10 cellular contexts compared by ENCODE assay signal in the genomic region with DNA sequence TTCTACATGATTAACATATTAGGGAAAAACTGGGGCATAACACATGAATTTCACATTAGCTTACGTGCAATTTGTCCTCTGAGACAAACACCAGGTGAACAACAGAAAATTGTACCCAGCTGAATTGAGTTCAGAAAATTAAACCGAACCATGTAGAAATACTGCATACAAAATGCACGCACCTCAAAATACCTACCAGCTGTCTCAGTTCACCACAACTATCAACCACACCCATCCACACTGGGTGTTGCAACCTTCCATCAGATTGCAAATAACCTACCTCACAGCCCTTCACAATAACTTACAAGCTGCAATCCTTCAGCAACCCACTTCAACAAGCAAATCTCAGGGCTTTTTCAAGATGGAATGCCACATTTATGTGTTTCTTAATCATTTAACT. TPM values are rescaled to one million over a fixed set of nuclear protein-coding genes. Genes with fewer than 3 reads are reported as not detected.
DNase-seq lines count a peak whose midpoint lies in the region; ATAC-seq, FAIRE-seq and TF ChIP-seq lines count a peak whose summit lies in the region.
"Had no signal": no experiment of that assay in that cellular context is flagged by ENCODE, and none has a peak within 500 bp of the region (broad histone marks: within the 10 kb centered on the region; RNA-seq: fewer than 3 reads in every experiment).

No MANE protein-coding gene starts in this region.

- peak overlapping the region; percentile 63 for H3K4me3 Mint-ChIP-seq in activated T-helper 1 cell treated with anti-CD3 and anti-CD28 coated beads, Interleukin-12 subunit alpha, Interleukin-12 subunit beta, Interleukin-2, Interleukin-4 antibody, amounts not matched to agents 30 ng/mL and 10 ng/mL and 1 ng/mL, durations not matched to agents 14 hours and 24 hours and 36 hours
- no peak overlapping the region for H3K4me3 Mint-ChIP-seq in GM23338

- DNase-seq in CD1c-positive myeloid dendritic cell (ENCODE audit: extremely low spot score) (peak; percentile 32), NCI-H460 (ENCODE audit: extremely low read depth, low read depth) (peak; percentile 42), HepG2 (ENCODE audit: low spot score) (no peak), globus pallidus (ENCODE audit: low spot score) (no peak), GM23338 (ENCODE audit: low spot score) (no peak), omental fat pad (ENCODE audit: low spot score) (no peak)
- DNase-seq in activated T-helper 1 cell treated with anti-CD3 and anti-CD28 coated beads, Interleukin-12 subunit alpha, Interleukin-12 subunit beta, Interleukin-2, Interleukin-4 antibody, amounts not matched to agents 30 ng/mL and 10 ng/mL and 1 ng/mL, durations not matched to agents 14 hours and 24 hours and 36 hours (ENCODE audit: low spot score) = peak; percentile 56
- DNase-seq: NCI-H1436 treated with DMSO at 0.1 percent for 48 hours had no signal

- intact Hi-C loops in activated T-helper 1 cell treated with anti-CD3 and anti-CD28 coated beads, Interleukin-12 subunit alpha, Interleukin-12 subunit beta, Interleukin-2, Interleukin-4 antibody, amounts not matched to agents 30 ng/mL and 10 ng/mL and 1 ng/mL, durations not matched to agents 14 hours and 24 hours and 36 hours (cut with micrococcal nuclease) = loop anchor here (1.0 kb wide), 1 partner anchor 97 kb away; no protein-coding TSS in a partner anchor
- intact Hi-C loops in HepG2 (cut with micrococcal nuclease; ENCODE audit: unreplicated experiment) = no loop called here

- H4K20me1 ChIP-seq in HepG2 (ENCODE audit: insufficient read depth, low read length) (no peaks in the 10 kb centered on the region), GM23338 (replicated peaks; ENCODE audit: insufficient read depth) (no peaks in the 10 kb centered on the region)

- WGBS in HepG2 (ENCODE audit: low lambda C conversion rate) = 96% methylated on average over 3 of the region's 3 CpGs

- TF ChIP-seq POLR2A in HepG2 (IDR thresholded peaks at IDR 0.05; ENCODE audit: insufficient read depth in 1 of 2, low read depth in 2 of 2, low read length in 2 of 2) = no peak

- H3K4me1 ChIP-seq in HepG2 (ENCODE audit: insufficient read depth, low read length) (no peaks in the 10 kb centered on the region), GM23338 (ENCODE audit: insufficient read depth) (no peaks in the 10 kb centered on the region)

- H3K27ac ChIP-seq in HepG2 (ENCODE audit: extremely low read length, insufficient read depth, low read length) (no peak overlapping the region), GM23338 (ENCODE audit: low read depth) (no peak overlapping the region; the same call in 1 of the 2 replicates)

- H2AFZ ChIP-seq in HepG2 (ENCODE audit: low read length) (no peak overlapping the region), GM23338 (no peak overlapping the region)

- peaks cover 2 to 55% of the 10 kb centered on the region in 2 experiments for H3K36me3 ChIP-seq in HepG2 (replicated peaks in 1 of 2; ENCODE audit: control insufficient read depth in 1 of 2, insufficient read depth in 2 of 2, low read length in 2 of 2)
- H3K36me3 ChIP-seq in GM23338 (ENCODE audit: insufficient read depth) = no peaks in the 10 kb centered on the region

- H3K9me3 Mint-ChIP-seq in activated T-helper 1 cell treated with anti-CD3 and anti-CD28 coated beads, Interleukin-12 subunit alpha, Interleukin-12 subunit beta, Interleukin-2, Interleukin-4 antibody, amounts not matched to agents 30 ng/mL and 10 ng/mL and 1 ng/mL, durations not matched to agents 14 hours and 24 hours and 36 hours = peaks cover 32% of the 10 kb centered on the region
- H3K9me3 Mint-ChIP-seq in GM23338 = peaks cover 21% of the 10 kb centered on the region

- no peak for TF ChIP-seq RAD21 in HepG2 (CRISPR knock-in tag; IDR thresholded peaks at IDR 0.05)

- in situ Hi-C loops in HepG2 (cut with HindIII; ENCODE audit: extremely low pct_ligation_motif_present, low pct_unique_long_range_greater_than_20kb) = no loop called here

- POLR2A ChIA-PET in HepG2 (lab: Yijun Ruan, JAX) = no interaction called here

- no peaks in the 10 kb centered on the region for H3K9me3 ChIP-seq in HepG2 (ENCODE audit: low read length)
- H3K9me3 ChIP-seq: Caco-2 had no signal

- ATAC-seq in HepG2 = no peak
- ATAC-seq in GM23338 = no peak
- no peak for ATAC-seq in HG02885 (IDR thresholded peaks at IDR 0.05; ENCODE audit: poor library complexity, unreplicated experiment)
- ATAC-seq in omental fat pad (ENCODE audit: low FRiP score) = no peak

- H3K27me3 Mint-ChIP-seq in activated T-helper 1 cell treated with anti-CD3 and anti-CD28 coated beads, Interleukin-12 subunit alpha, Interleukin-12 subunit beta, Interleukin-2, Interleukin-4 antibody, amounts not matched to agents 30 ng/mL and 10 ng/mL and 1 ng/mL, durations not matched to agents 14 hours and 24 hours and 36 hours (ENCODE audit: insufficient read depth) = no peaks in the 10 kb centered on the region
- no peaks in the 10 kb centered on the region for H3K27me3 Mint-ChIP-seq in GM23338 (ENCODE audit: insufficient read depth, low read depth, poor library complexity)

- no peak overlapping the region for H3K9ac ChIP-seq in HepG2 (ENCODE audit: insufficient read depth, low read depth, low read length)

- no peak for FAIRE-seq in HepG2 (lab: Jason Lieb, UNC)

- TF ChIP-seq CTCF in HepG2 (CRISPR knock-in tag; IDR thresholded peaks at IDR 0.05) = no peak
- no peak for TF ChIP-seq CTCF in GM23338 (conservative IDR thresholded peaks at IDR 0.05; ENCODE audit: low read depth in 2 of 2)
- TF ChIP-seq CTCF in omental fat pad (IDR thresholded peaks at IDR 0.05) = no peak

- no peaks in the 10 kb centered on the region for H3K79me2 ChIP-seq in HepG2 (ENCODE audit: insufficient read depth, low read length)
- no peaks in the 10 kb centered on the region for H3K79me2 ChIP-seq in GM23338 (replicated peaks; ENCODE audit: insufficient read depth)

- H3K4me3 ChIP-seq in HepG2 (replicated peaks in 1 of 3; ENCODE audit: insufficient read depth in 1 of 3, low read depth in 2 of 3, low read length in 3 of 3) (no peak overlapping the region), GM23338 (no peak overlapping the region)

- peaks cover 58% of the 10 kb centered on the region for H3K36me3 Mint-ChIP-seq in activated T-helper 1 cell treated with anti-CD3 and anti-CD28 coated beads, Interleukin-12 subunit alpha, Interleukin-12 subunit beta, Interleukin-2, Interleukin-4 antibody, amounts not matched to agents 30 ng/mL and 10 ng/mL and 1 ng/mL, durations not matched to agents 14 hours and 24 hours and 36 hours (ENCODE audit: low read depth)
- H3K36me3 Mint-ChIP-seq in GM23338 (ENCODE audit: low read depth) = peaks cover 11% of the 10 kb centered on the region; the same call in 2 of the 3 replicates

- no TSS peak for BruUV-seq in HepG2 (replicated peaks; lab: Mats Ljungman, UMichigan)

- TF ChIP-seq EP300 in HepG2 (IDR thresholded peaks at IDR 0.05; ENCODE audit: low read depth in 2 of 2, low read length in 2 of 2) (no peak), HepG2 (CRISPR knock-in tag; IDR thresholded peaks at IDR 0.05; ENCODE audit: borderline replicate concordance) (no peak)

- CTCF ChIA-PET in HepG2 (lab: Yijun Ruan, JAX; ENCODE audit: low intra/inter-chr PET ratio, low total read pairs) = no interaction called here

- H3K27ac Mint-ChIP-seq in activated T-helper 1 cell treated with anti-CD3 and anti-CD28 coated beads, Interleukin-12 subunit alpha, Interleukin-12 subunit beta, Interleukin-2, Interleukin-4 antibody, amounts not matched to agents 30 ng/mL and 10 ng/mL and 1 ng/mL, durations not matched to agents 14 hours and 24 hours and 36 hours = peak overlapping the region; percentile 99
- no peak overlapping the region; the same call in 1 of the 2 replicates for H3K27ac Mint-ChIP-seq in GM23338

- peaks cover 79% of the 10 kb centered on the region for H3K4me1 Mint-ChIP-seq in activated T-helper 1 cell treated with anti-CD3 and anti-CD28 coated beads, Interleukin-12 subunit alpha, Interleukin-12 subunit beta, Interleukin-2, Interleukin-4 antibody, amounts not matched to agents 30 ng/mL and 10 ng/mL and 1 ng/mL, durations not matched to agents 14 hours and 24 hours and 36 hours (ENCODE audit: low read depth)
- H3K4me1 Mint-ChIP-seq in GM23338 = no peaks in the 10 kb centered on the region

- no peaks in the 10 kb centered on the region for H3F3A ChIP-seq in GM23338 (replicated peaks; ENCODE audit: low read depth)

- H3K9me2 ChIP-seq in GM23338 (ENCODE audit: insufficient read depth) = 0 out of 2 replicates have a peak, but pooled peaks cover under 1% of the 10 kb centered on the region

- no peak overlapping the region for H3K4me2 ChIP-seq in HepG2 (ENCODE audit: low read depth, low read length)
- no peak overlapping the region for H3K4me2 ChIP-seq in GM23338

- H3K27me3 ChIP-seq in HepG2 (ENCODE audit: control insufficient read depth in 1 of 2, insufficient read depth in 2 of 2, low read length in 2 of 2) (no peaks in the 10 kb centered on the region), GM23338 (ENCODE audit: insufficient read depth) (no peaks in the 10 kb centered on the region)

RNA-seq across cellular contexts. Expression of gene UNC50, which starts 55.9 kb away (rescaled TPM):
- total RNA-seq in NCI-H460 (2014; rRNA removed; shearing (Covaris generic)) = 75.2 and 76.0 TPM in 2 replicates
- polyA plus RNA-seq in NCI-H460 (2014; cell fraction: nucleus; rRNA removed) = 44.2 and 52.2 TPM in 2 replicates
- total RNA-seq in activated T-helper 1 cell treated with anti-CD3 and anti-CD28 coated beads, Interleukin-12 subunit alpha, Interleukin-12 subunit beta, Interleukin-2, Interleukin-4 antibody, amounts not matched to agents 30 ng/mL and 10 ng/mL and 1 ng/mL, durations not matched to agents 14 hours and 24 hours and 36 hours = 41.4 and 43.0 TPM in 2 replicates
- total RNA-seq in HepG2 (2016; rRNA removed; fragmentation: Illumina TruSeq; extraction: Trizol) (58.0 and 95.6 TPM in 2 replicates), omental fat pad (10 to 100 TPM; 32.9 to 56.4 (median 49.7) TPM)
- 42.0 and 43.6 TPM in 2 replicates for total RNA-seq in HepG2 (2016; cell fraction: cytosol; rRNA removed; fragmentation: Illumina TruSeq; extraction: Trizol; ENCODE audit: low read depth)
- total RNA-seq in HepG2 (2016; cell fraction: insoluble cytoplasmic fraction; rRNA removed; fragmentation: Illumina TruSeq; extraction: Trizol) = 63.0 and 102 TPM in 2 replicates
- total RNA-seq in HepG2 (2016; cell fraction: membrane; rRNA removed; fragmentation: Illumina TruSeq; extraction: Trizol) = 47.4 and 49.0 TPM in 2 replicates
- total RNA-seq in HepG2 (2016; cell fraction: nucleus; rRNA removed; fragmentation: Illumina TruSeq; extraction: Trizol) = 79.1 and 80.7 TPM in 2 replicates
- polyA plus RNA-seq in HepG2 (2011; rRNA removed) (63.3 and 92.6 TPM in 2 replicates), GM23338 (2016; fragmentation: Nextera tagmentation; extraction: Ambion mirVana) (49.4 and 49.8 TPM in 2 replicates)
- 47.2 and 81.0 TPM in 2 replicates for polyA plus RNA-seq in HepG2 (2011; cell fraction: cytosol; rRNA removed)
- 54.2 and 66.7 TPM in 2 replicates for polyA plus RNA-seq in HepG2 (2011; cell fraction: nucleus; rRNA removed)
- polyA plus RNA-seq in HepG2 (2012) = 68.6 and 76.2 TPM in 2 replicates
- polyA plus RNA-seq in HepG2 (2016; cell fraction: cytosol; fragmentation: Illumina TruSeq; extraction: Trizol; ENCODE audit: low read depth) = 28.0 and 31.3 TPM in 2 replicates
- 47.7 and 52.9 TPM in 2 replicates for polyA plus RNA-seq in HepG2 (2016; cell fraction: insoluble cytoplasmic fraction; fragmentation: Illumina TruSeq; extraction: Trizol; ENCODE audit: low read depth)
- 29.3 and 32.1 TPM in 2 replicates for polyA plus RNA-seq in HepG2 (2016; cell fraction: membrane; fragmentation: Illumina TruSeq; extraction: Trizol; ENCODE audit: low read depth)
- polyA plus RNA-seq in HepG2 (2016; cell fraction: nucleus; fragmentation: Illumina TruSeq; extraction: Trizol; ENCODE audit: insufficient read depth, low read depth) = 106 and 112 TPM in 2 replicates
- polyA minus RNA-seq in HepG2 (2011; rRNA and poly(A)+ RNA removed; ENCODE audit: low replicate concordance) = 13.4 and 13.9 TPM in 2 replicates
- polyA minus RNA-seq in HepG2 (2011; cell fraction: cytosol; rRNA and poly(A)+ RNA removed) = 19.4 and 20.5 TPM in 2 replicates
- 42.7 and 44.1 TPM in 2 replicates for polyA minus RNA-seq in HepG2 (2011; cell fraction: nucleus; rRNA and poly(A)+ RNA removed)
- total RNA-seq in GM23338 (2014; rRNA removed; shearing (Covaris generic)) = 38.7 and 44.4 TPM in 2 replicates

RNA-seq across cellular contexts. Expression of gene COA5, which starts 56.0 kb away (rescaled TPM):
- total RNA-seq in NCI-H460 (2014; rRNA removed; shearing (Covaris generic)) = 47.7 and 49.3 TPM in 2 replicates
- polyA plus RNA-seq in NCI-H460 (2014; cell fraction: nucleus; rRNA removed) = 92.9 and 114 TPM in 2 replicates
- total RNA-seq in activated T-helper 1 cell treated with anti-CD3 and anti-CD28 coated beads, Interleukin-12 subunit alpha, Interleukin-12 subunit beta, Interleukin-2, Interleukin-4 antibody, amounts not matched to agents 30 ng/mL and 10 ng/mL and 1 ng/mL, durations not matched to agents 14 hours and 24 hours and 36 hours = 20.3 and 21.2 TPM in 2 replicates
- total RNA-seq in HepG2 (2016; rRNA removed; fragmentation: Illumina TruSeq; extraction: Trizol) (64.5 and 72.9 TPM in 2 replicates), omental fat pad (10 to 100 TPM; 17.6 to 40.0 (median 21.6) TPM)
- 27.1 and 32.8 TPM in 2 replicates for total RNA-seq in HepG2 (2016; cell fraction: cytosol; rRNA removed; fragmentation: Illumina TruSeq; extraction: Trizol; ENCODE audit: low read depth)
- total RNA-seq in HepG2 (2016; cell fraction: insoluble cytoplasmic fraction; rRNA removed; fragmentation: Illumina TruSeq; extraction: Trizol) = 61.3 and 76.9 TPM in 2 replicates
- 46.1 and 48.2 TPM in 2 replicates for total RNA-seq in HepG2 (2016; cell fraction: membrane; rRNA removed; fragmentation: Illumina TruSeq; extraction: Trizol)
- 41.0 and 50.3 TPM in 2 replicates for total RNA-seq in HepG2 (2016; cell fraction: nucleus; rRNA removed; fragmentation: Illumina TruSeq; extraction: Trizol)
- polyA plus RNA-seq in HepG2 (2011; rRNA removed) (43.6 and 44.4 TPM in 2 replicates), GM23338 (2016; fragmentation: Nextera tagmentation; extraction: Ambion mirVana) (113 and 115 TPM in 2 replicates)
- 33.4 and 39.7 TPM in 2 replicates for polyA plus RNA-seq in HepG2 (2011; cell fraction: cytosol; rRNA removed)
- 36.9 and 50.2 TPM in 2 replicates for polyA plus RNA-seq in HepG2 (2011; cell fraction: nucleus; rRNA removed)
- polyA plus RNA-seq in HepG2 (2012) = 71.5 and 94.3 TPM in 2 replicates
- 25.6 and 45.6 TPM in 2 replicates for polyA plus RNA-seq in HepG2 (2016; cell fraction: cytosol; fragmentation: Illumina TruSeq; extraction: Trizol; ENCODE audit: low read depth)
- 61.8 and 75.0 TPM in 2 replicates for polyA plus RNA-seq in HepG2 (2016; cell fraction: insoluble cytoplasmic fraction; fragmentation: Illumina TruSeq; extraction: Trizol; ENCODE audit: low read depth)
- 38.1 and 48.3 TPM in 2 replicates for polyA plus RNA-seq in HepG2 (2016; cell fraction: membrane; fragmentation: Illumina TruSeq; extraction: Trizol; ENCODE audit: low read depth)
- polyA plus RNA-seq in HepG2 (2016; cell fraction: nucleus; fragmentation: Illumina TruSeq; extraction: Trizol; ENCODE audit: insufficient read depth, low read depth) = 94.3 and 101 TPM in 2 replicates
- 4.7 and 10.7 TPM in 2 replicates for polyA minus RNA-seq in HepG2 (2011; rRNA and poly(A)+ RNA removed; ENCODE audit: low replicate concordance)
- polyA minus RNA-seq in HepG2 (2011; cell fraction: cytosol; rRNA and poly(A)+ RNA removed) = 7.8 and 8.6 TPM in 2 replicates
- 45.1 and 55.9 TPM in 2 replicates for polyA minus RNA-seq in HepG2 (2011; cell fraction: nucleus; rRNA and poly(A)+ RNA removed)
- total RNA-seq in GM23338 (2014; rRNA removed; shearing (Covaris generic)) = 33.3 and 34.8 TPM in 2 replicates

Comparison
In these comparisons a context has a peak if more than half of its experiments do, and no peak if none do; other contexts are left out.
1. DNase-seq: peak in CD1c-positive myeloid dendritic cell (single experiment), NCI-H460 (single experiment) and activated T-helper 1 cell treated with anti-CD3 and anti-CD28 coated beads, Interleukin-12 subunit alpha, Interleukin-12 subunit beta, Interleukin-2, Interleukin-4 antibody, amounts not matched to agents 30 ng/mL and 10 ng/mL and 1 ng/mL, durations not matched to agents 14 hours and 24 hours and 36 hours (single experiment); none in HepG2 (single experiment), globus pallidus (single experiment), GM23338 (single experiment) and omental fat pad (single experiment).